ENCODE assay signal across 9 cellular contexts in genomic region chr6:36642913-36643817, GRCh38. TPM values are rescaled to one million over a fixed set of nuclear protein-coding genes. Genes with fewer than 3 reads are reported as not detected.
A peak's percentile ranks its signal among the peaks of the same experiment; 100 is the strongest.
DNase-seq lines count a peak whose midpoint lies in the region; ATAC-seq lines count a peak whose summit lies in the region.
"Had no signal": no experiment of that assay in that cellular context is flagged by ENCODE, and none has a peak within 500 bp of the region (broad histone marks: within the 10 kb centered on the region; RNA-seq: fewer than 3 reads in every experiment).

No MANE protein-coding gene starts in this region.

- no peak overlapping the region for H3K27ac Mint-ChIP-seq in T-cell

- peak overlapping the region; percentile 19 to 51 for H3K9ac ChIP-seq in duodenal mucosa (ENCODE audit: low read depth in 1 of 2, low read length in 2 of 2)

- peak overlapping the region; percentile 43 for H3K27ac ChIP-seq in duodenal mucosa (ENCODE audit: low read depth, low read length)

- CTCF ChIA-PET in T-cell (lab: Charles Lee) = interaction anchor here in 1 of 2 donors (0.5 to 0.7 kb wide), 2 partner anchors 31 to 238 kb away, joined by 4 to 6 read pairs; no protein-coding TSS in a partner anchor

- ATAC-seq in T-cell (replicated peaks in 1 of 4) (no peak), HG02763 (IDR thresholded peaks at IDR 0.05; ENCODE audit: unreplicated experiment) (no peak)

- peak; percentile 76 for DNase-seq in AG08396 (ENCODE audit: low spot score)
- peak; percentile 63 for DNase-seq in NCI-H2196 (lab: John Stamatoyannopoulos, UW; ENCODE audit: unreplicated experiment)
- DNase-seq in medulla oblongata (ENCODE audit: extremely low spot score) = peak; percentile 60
- no peak for DNase-seq in NCI-H510A (lab: John Stamatoyannopoulos, UW)
- DNase-seq in NCI-H2227 (lab: John Stamatoyannopoulos, UW; ENCODE audit: unreplicated experiment) = no peak
- no peak for DNase-seq in T-cell
- DNase-seq: CD4-positive, alpha-beta memory T cell had no signal

- H3K36me3 Mint-ChIP-seq in T-cell = no peaks in the 10 kb centered on the region
- H3K36me3 Mint-ChIP-seq: CD4-positive, alpha-beta memory T cell had no signal

- no peaks in the 10 kb centered on the region for H3K36me3 ChIP-seq in duodenal mucosa (ENCODE audit: control insufficient read depth in 1 of 2, insufficient read depth in 2 of 2, low read length in 2 of 2)

- POLR2A ChIA-PET in T-cell (lab: Charles Lee) = no interaction called here

- H3K27me3 ChIP-seq in duodenal mucosa (ENCODE audit: control insufficient read depth in 1 of 2, insufficient read depth in 2 of 2, low read length in 2 of 2) = no peaks in the 10 kb centered on the region

- no peaks in the 10 kb centered on the region for H3K9me3 ChIP-seq in duodenal mucosa (ENCODE audit: control insufficient read depth in 1 of 2, low read length in 2 of 2)

- H3K4me1 ChIP-seq in duodenal mucosa (ENCODE audit: control insufficient read depth in 1 of 2, insufficient read depth in 2 of 2, low read length in 2 of 2) = peaks cover 26 to 33% of the 10 kb centered on the region in 2 donors

- H3K9me3 Mint-ChIP-seq in T-cell = no peaks in the 10 kb centered on the region
- H3K9me3 Mint-ChIP-seq: CD4-positive, alpha-beta memory T cell had no signal

- no peaks in the 10 kb centered on the region for H3K27me3 Mint-ChIP-seq in T-cell
- H3K27me3 Mint-ChIP-seq: CD4-positive, alpha-beta memory T cell had no signal

- no peaks in the 10 kb centered on the region for H3K4me1 Mint-ChIP-seq in T-cell
- H3K4me1 Mint-ChIP-seq: CD4-positive, alpha-beta memory T cell had no signal

- no peak overlapping the region for H3K4me3 Mint-ChIP-seq in T-cell
- H3K4me3 Mint-ChIP-seq: CD4-positive, alpha-beta memory T cell had no signal

- H3K4me3 ChIP-seq in duodenal mucosa (ENCODE audit: low read depth in 1 of 2, low read length in 2 of 2) = peak overlapping the region in 1 of 2 donors; percentile 26

RNA-seq across cellular contexts. Expression of gene CDKN1A, which starts 35.3 kb away (rescaled TPM):
- 10 to 100 TPM in 4 of 5 donors, 1 to 10 TPM in 1; 9.6 to 88.9 (median 11.8) TPM for total RNA-seq in T-cell

RNA-seq across cellular contexts. Expression of gene SRSF3, which starts 49.0 kb away (rescaled TPM):
- 100 to 1,000 TPM; 322 to 546 (median 332) TPM for total RNA-seq in T-cell

RNA-seq across cellular contexts. Expression of gene RAB44, which starts 54.5 kb away (rescaled TPM):
- under 1 TPM in 4 of 5 donors, not detected in 1; 0.06 to 0.35 (median 0.09) TPM for total RNA-seq in T-cell
- total RNA-seq: CD4-positive, alpha-beta memory T cell had no signal

Comparison
In these comparisons a context has a peak if more than half of its experiments do, and no peak if none do; other contexts are left out.
1. DNase-seq: peak in AG08396 (single experiment), NCI-H2196 (single experiment) and medulla oblongata (single experiment); none in NCI-H510A (single experiment), NCI-H2227 (single experiment) and T-cell (0 of 34).